2 cellular contexts compared by ENCODE assay signal in genomic region chr5:53397141-53397794, GRCh38.
TF ChIP-seq lines count a peak whose summit lies in the region.

No MANE protein-coding gene starts in this region.

TF ChIP-seq in SK-N-SH, 30 proteins besides CTCF, POLR2A, EP300 and RAD21 (continued from another document):
- TF ChIP-seq ZBTB33 (IDR thresholded peaks at IDR 0.05; ENCODE audit: borderline replicate concordance, low read depth) (no peak), SIN3A (IDR thresholded peaks at IDR 0.05; ENCODE audit: borderline replicate concordance, low read depth, low read length) (no peak), RFX5 (IDR thresholded peaks at IDR 0.05; ENCODE audit: low read length) (no peak), TAF1 (IDR thresholded peaks at IDR 0.05; ENCODE audit: borderline replicate concordance, low read depth, low read length) (no peak), POLR2AphosphoS5 (IDR thresholded peaks at IDR 0.05; ENCODE audit: low read depth, low read length) (no peak), GABPA (IDR thresholded peaks at IDR 0.05; ENCODE audit: low read depth) (no peak)
- TF ChIP-seq, protein P1, sequence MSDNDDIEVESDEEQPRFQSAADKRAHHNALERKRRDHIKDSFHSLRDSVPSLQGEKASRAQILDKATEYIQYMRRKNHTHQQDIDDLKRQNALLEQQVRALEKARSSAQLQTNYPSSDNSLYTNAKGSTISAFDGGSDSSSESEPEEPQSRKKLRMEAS (IDR thresholded peaks at IDR 0.05; ENCODE audit: low read depth): no peak
- TF ChIP-seq, protein P2, sequence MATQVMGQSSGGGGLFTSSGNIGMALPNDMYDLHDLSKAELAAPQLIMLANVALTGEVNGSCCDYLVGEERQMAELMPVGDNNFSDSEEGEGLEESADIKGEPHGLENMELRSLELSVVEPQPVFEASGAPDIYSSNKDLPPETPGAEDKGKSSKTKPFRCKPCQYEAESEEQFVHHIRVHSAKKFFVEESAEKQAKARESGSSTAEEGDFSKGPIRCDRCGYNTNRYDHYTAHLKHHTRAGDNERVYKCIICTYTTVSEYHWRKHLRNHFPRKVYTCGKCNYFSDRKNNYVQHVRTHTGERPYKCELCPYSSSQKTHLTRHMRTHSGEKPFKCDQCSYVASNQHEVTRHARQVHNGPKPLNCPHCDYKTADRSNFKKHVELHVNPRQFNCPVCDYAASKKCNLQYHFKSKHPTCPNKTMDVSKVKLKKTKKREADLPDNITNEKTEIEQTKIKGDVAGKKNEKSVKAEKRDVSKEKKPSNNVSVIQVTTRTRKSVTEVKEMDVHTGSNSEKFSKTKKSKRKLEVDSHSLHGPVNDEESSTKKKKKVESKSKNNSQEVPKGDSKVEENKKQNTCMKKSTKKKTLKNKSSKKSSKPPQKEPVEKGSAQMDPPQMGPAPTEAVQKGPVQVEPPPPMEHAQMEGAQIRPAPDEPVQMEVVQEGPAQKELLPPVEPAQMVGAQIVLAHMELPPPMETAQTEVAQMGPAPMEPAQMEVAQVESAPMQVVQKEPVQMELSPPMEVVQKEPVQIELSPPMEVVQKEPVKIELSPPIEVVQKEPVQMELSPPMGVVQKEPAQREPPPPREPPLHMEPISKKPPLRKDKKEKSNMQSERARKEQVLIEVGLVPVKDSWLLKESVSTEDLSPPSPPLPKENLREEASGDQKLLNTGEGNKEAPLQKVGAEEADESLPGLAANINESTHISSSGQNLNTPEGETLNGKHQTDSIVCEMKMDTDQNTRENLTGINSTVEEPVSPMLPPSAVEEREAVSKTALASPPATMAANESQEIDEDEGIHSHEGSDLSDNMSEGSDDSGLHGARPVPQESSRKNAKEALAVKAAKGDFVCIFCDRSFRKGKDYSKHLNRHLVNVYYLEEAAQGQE (IDR thresholded peaks at IDR 0.05; ENCODE audit: low read depth, low read length): no peak

TF ChIP-seq in SK-N-SH treated with all-trans-retinoic acid at 6 μM for 48 hours, 23 proteins besides CTCF, POLR2A, EP300 and RAD21 (continued from another document):
- TF ChIP-seq, protein P3, sequence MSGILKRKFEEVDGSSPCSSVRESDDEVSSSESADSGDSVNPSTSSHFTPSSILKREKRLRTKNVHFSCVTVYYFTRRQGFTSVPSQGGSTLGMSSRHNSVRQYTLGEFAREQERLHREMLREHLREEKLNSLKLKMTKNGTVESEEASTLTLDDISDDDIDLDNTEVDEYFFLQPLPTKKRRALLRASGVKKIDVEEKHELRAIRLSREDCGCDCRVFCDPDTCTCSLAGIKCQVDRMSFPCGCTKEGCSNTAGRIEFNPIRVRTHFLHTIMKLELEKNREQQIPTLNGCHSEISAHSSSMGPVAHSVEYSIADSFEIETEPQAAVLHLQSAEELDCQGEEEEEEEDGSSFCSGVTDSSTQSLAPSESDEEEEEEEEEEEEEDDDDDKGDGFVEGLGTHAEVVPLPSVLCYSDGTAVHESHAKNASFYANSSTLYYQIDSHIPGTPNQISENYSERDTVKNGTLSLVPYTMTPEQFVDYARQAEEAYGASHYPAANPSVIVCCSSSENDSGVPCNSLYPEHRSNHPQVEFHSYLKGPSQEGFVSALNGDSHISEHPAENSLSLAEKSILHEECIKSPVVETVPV (CRISPR knock-in tag; IDR thresholded peaks at IDR 0.05): no peak
- no peak for TF ChIP-seq GLIS3 (CRISPR knock-in tag; IDR thresholded peaks at IDR 0.05)
- no peak for TF ChIP-seq ZC3H10 (CRISPR knock-in tag; IDR thresholded peaks at IDR 0.05)
- TF ChIP-seq PATZ1 (CRISPR knock-in tag; IDR thresholded peaks at IDR 0.05; ENCODE audit: borderline replicate concordance): no peak
- no peak for TF ChIP-seq OSR1 (CRISPR knock-in tag; IDR thresholded peaks at IDR 0.05)
TF ChIP-seq in SK-N-SH treated with all-trans-retinoic acid at 6 μM for 48 hours: peak in this region for 0.
